8 cellular contexts compared by ENCODE assay signal in genomic region chr2:212537311-212538155, GRCh38. TPM values are rescaled to one million over a fixed set of nuclear protein-coding genes. Genes with fewer than 3 reads are reported as not detected.
DNase-seq lines count a peak whose midpoint lies in the region; ATAC-seq, FAIRE-seq and TF ChIP-seq lines count a peak whose summit lies in the region.

No MANE protein-coding gene starts in this region.

- no TSS peak for BruUV-seq in GM12878 (replicated peaks; lab: Mats Ljungman, UMichigan)

- no peaks in the 10 kb centered on the region for H3K79me2 ChIP-seq in GM12878 (ENCODE audit: control insufficient read depth, insufficient read depth, low read length)

- no peaks in the 10 kb centered on the region for H3K9me3 ChIP-seq in GM12878 (replicated peaks; ENCODE audit: control insufficient read depth, insufficient read depth, low read length)
- no peaks in the 10 kb centered on the region for H3K9me3 ChIP-seq in skeletal muscle tissue (ENCODE audit: control insufficient read depth in 3 of 3, low read length in 3 of 3)
- no peaks in the 10 kb centered on the region for H3K9me3 ChIP-seq in effector memory CD4-positive, alpha-beta T cell (ENCODE audit: control insufficient read depth, low read length)

- ATAC-seq in GM12878 (peak; percentile 45), HG02885 (IDR thresholded peaks at IDR 0.05; ENCODE audit: poor library complexity, unreplicated experiment) (no peak), GM18858 (IDR thresholded peaks at IDR 0.05; ENCODE audit: unreplicated experiment) (no peak)

- no peak for TF ChIP-seq RAD21 in GM12878 (IDR thresholded peaks at IDR 0.05; ENCODE audit: insufficient read depth, low read depth, low read length)

- no peak for TF ChIP-seq CTCF in GM12878 (IDR thresholded peaks at IDR 0.05 in 2 of 3, conservative IDR thresholded peaks at IDR 0.05 in 1 of 3; ENCODE audit: control insufficient read depth in 2 of 3, extremely low read depth in 1 of 3, insufficient read depth in 1 of 3, low read depth in 3 of 3, low read length in 3 of 3)

- H2AFZ ChIP-seq in GM12878 (ENCODE audit: control insufficient read depth, low read depth, low read length), result no peak overlapping the region

- no peaks in the 10 kb centered on the region for H4K20me1 ChIP-seq in GM12878 (ENCODE audit: control insufficient read depth, insufficient read depth)

- peak; percentile 37 for DNase-seq in EL
- DNase-seq in HPDE6-E6E7 (ENCODE audit: extremely low spot score), result peak; percentile 2
- DNase-seq in GM12878 (ENCODE audit: low read depth, low spot score), result no peak
- DNase-seq in iPS-NIHi7 (ENCODE audit: extremely low spot score), result peak; percentile 29
- DNase-seq in effector memory CD4-positive, alpha-beta T cell, result no peak

- TF ChIP-seq POLR2A in GM12878 (IDR thresholded peaks at IDR 0.05; ENCODE audit: low read depth, low read length), result no peak

- H3K4me3 ChIP-seq in GM12878, result peak overlapping the region; percentile 36; the same call in 1 of the 2 replicates
- H3K4me3 ChIP-seq in skeletal muscle tissue (ENCODE audit: low read length in 3 of 3), result peak overlapping the region; percentile 80 to 86 (median 82)
- H3K4me3 ChIP-seq in effector memory CD4-positive, alpha-beta T cell (ENCODE audit: insufficient read depth, low read depth, low read length, poor library complexity, severe bottlenecking), result no peak overlapping the region

- H3K4me2 ChIP-seq in GM12878 (ENCODE audit: control insufficient read depth, insufficient read depth), result peak overlapping the region; percentile 17; the same call in 1 of the 2 replicates

- no peak overlapping the region for H3K27ac ChIP-seq in GM12878 (ENCODE audit: control insufficient read depth, insufficient read depth)
- peak overlapping the region; percentile 70 for H3K27ac ChIP-seq in skeletal muscle tissue (ENCODE audit: low read depth, low read length)
- no peak overlapping the region for H3K27ac ChIP-seq in effector memory CD4-positive, alpha-beta T cell (ENCODE audit: insufficient read depth, low read length, poor library complexity, severe bottlenecking)

- H3K4me1 ChIP-seq in GM12878 (ENCODE audit: control insufficient read depth, insufficient read depth, low read length) (no peaks in the 10 kb centered on the region), skeletal muscle tissue (ENCODE audit: control insufficient read depth in 3 of 3, insufficient read depth in 3 of 3, low read length in 3 of 3) (peaks cover 6 to 15% (median 14%) of the 10 kb centered on the region in 3 donors)
- H3K4me1 ChIP-seq in effector memory CD4-positive, alpha-beta T cell (ENCODE audit: control insufficient read depth, insufficient read depth, low read length, poor library complexity, severe bottlenecking), result no peaks in the 10 kb centered on the region

- WGBS in GM12878 (ENCODE audit: insufficient coverage, insufficient replicate concordance, low lambda C conversion rate, missing lambda C conversion rate), result 38% methylated on average over 54 of the region's 65 CpGs

- FAIRE-seq in GM12878 (lab: Jason Lieb, UNC), result no peak

- intact Hi-C loops in GM12878 (cut with micrococcal nuclease; ENCODE audit: unreplicated experiment), result no loop called here

- H3K27me3 ChIP-seq in GM12878 (replicated peaks in 1 of 2; ENCODE audit: control insufficient read depth in 2 of 2, insufficient read depth in 2 of 2, low read length in 1 of 2), result peaks cover 17 to 18% of the 10 kb centered on the region in 2 experiments
- no peaks in the 10 kb centered on the region for H3K27me3 ChIP-seq in skeletal muscle tissue (ENCODE audit: control insufficient read depth in 3 of 3, insufficient read depth in 3 of 3, low read length in 3 of 3)
- H3K27me3 ChIP-seq in effector memory CD4-positive, alpha-beta T cell (replicated peaks; ENCODE audit: control insufficient read depth, insufficient read depth, low read length, poor library complexity, severe bottlenecking), result peaks cover 10% of the 10 kb centered on the region

- H3K36me3 ChIP-seq in GM12878 (ENCODE audit: control insufficient read depth in 2 of 2, insufficient read depth in 2 of 2, low read length in 1 of 2), result no peaks in the 10 kb centered on the region
- no peaks in the 10 kb centered on the region for H3K36me3 ChIP-seq in skeletal muscle tissue (ENCODE audit: control insufficient read depth in 3 of 3, insufficient read depth in 3 of 3, low read length in 3 of 3)
- no peaks in the 10 kb centered on the region for H3K36me3 ChIP-seq in effector memory CD4-positive, alpha-beta T cell (ENCODE audit: control insufficient read depth, insufficient read depth, low read length)

- in situ Hi-C loops in GM12878 (cut with MboI), result no loop called here

- H3K9ac ChIP-seq in GM12878 (ENCODE audit: control insufficient read depth, insufficient read depth, low read length) (no peak overlapping the region), skeletal muscle tissue (ENCODE audit: low read depth in 1 of 3, low read length in 3 of 3) (peak overlapping the region; percentile 73 to 90 (median 85))

- CTCF ChIA-PET in GM12878 (lab: Yijun Ruan, JAX), result no interaction called here

- POLR2A ChIA-PET in GM12878 (lab: Charles Lee), result no interaction called here

- TF ChIP-seq EP300 in GM12878 (IDR thresholded peaks at IDR 0.05; ENCODE audit: borderline replicate concordance in 1 of 2, control insufficient read depth in 1 of 2, low read depth in 2 of 2, low read length in 2 of 2), result no peak

- RAD21 ChIA-PET in GM12878 (lab: Charles Lee; ENCODE audit: unreplicated experiment), result no interaction called here

- SMC1A ChIA-PET in GM12878 (lab: Charles Lee; ENCODE audit: uncharacterized antibody, unreplicated experiment), result no interaction called here

TF ChIP-seq in GM12878, 131 proteins besides CTCF, POLR2A, EP300 and RAD21 (continues in another document):
- TF ChIP-seq EZH2 (IDR thresholded peaks at IDR 0.05; ENCODE audit: borderline replicate concordance, control insufficient read depth, low read depth, low read length), result peak; percentile 5; the same call in 1 of the 2 replicates
- no peak for TF ChIP-seq BMI1 (IDR thresholded peaks at IDR 0.05; ENCODE audit: borderline replicate concordance)
- no peak for TF ChIP-seq REST (IDR thresholded peaks at IDR 0.05; ENCODE audit: low read depth, low read length)
- TF ChIP-seq KLF5 (IDR thresholded peaks at IDR 0.05; ENCODE audit: partially characterized antibody), result no peak
- no peak for TF ChIP-seq WRNIP1 (IDR thresholded peaks at IDR 0.05; ENCODE audit: borderline replicate concordance, low read depth, low read length)
- no peak for TF ChIP-seq ELK1 (IDR thresholded peaks at IDR 0.05; ENCODE audit: low read depth, low read length)
- TF ChIP-seq MXI1 (IDR thresholded peaks at IDR 0.05; ENCODE audit: low read depth, low read length), result no peak

RNA-seq across cellular contexts. Expression of gene ERBB4, which starts 1.1 kb away (rescaled TPM):
- total RNA-seq in GM12878 (2013; cell fraction: nucleolus; rRNA removed), result 0.10 TPM in 1 of 2 replicates, not detected in the other
- total RNA-seq in GM12878 (2014; rRNA removed) (under 0.01 TPM in 1 of 2 replicates, not detected in the other), GM12878 (2014; rRNA removed; fragmentation: Illumina TruSeq; extraction: Trizol) (under 0.01 TPM in 2 replicates), GM12878 (2021) (0.03 TPM in 1 of 2 replicates, not detected in the other), skeletal muscle tissue (9.9 TPM)
- polyA plus RNA-seq in GM12878 (2011; ENCODE audit: low read depth), result not detected
- polyA plus RNA-seq in GM12878 (2011; rRNA removed) (0.01 and 0.12 TPM in 2 replicates), GM12878 (2014; fragmentation: Illumina TruSeq; extraction: Trizol) (0.01 and 0.25 TPM in 2 replicates), GM12878 (2014; fragmentation: Nextera tagmentation; extraction: Ambion mirVana) (not detected), GM12878 (2014; rRNA removed) (0.03 TPM in 1 of 2 replicates, not detected in the other), GM12878 (2016; fragmentation: Nextera tagmentation; extraction: Ambion mirVana) (under 1 TPM in 1 of 2 experiments, not detected in 1; 0.23 TPM)
- under 0.01 and 0.02 TPM in 2 replicates for polyA plus RNA-seq in GM12878 (2011; cell fraction: cytosol; rRNA removed)
- polyA plus RNA-seq in GM12878 (2011; cell fraction: nucleus; rRNA removed), result 0.01 TPM in 2 replicates
- 0.03 TPM in 1 of 2 replicates, not detected in the other for polyA plus RNA-seq in GM12878 (2012)
- polyA minus RNA-seq in GM12878 (2011; rRNA and poly(A)+ RNA removed), result not detected in 2 replicates
- polyA minus RNA-seq in GM12878 (2011; cell fraction: cytosol; rRNA and poly(A)+ RNA removed), result not detected in 2 replicates
- polyA minus RNA-seq in GM12878 (2011; cell fraction: nucleus; rRNA and poly(A)+ RNA removed), result under 0.01 and 0.10 TPM in 2 replicates

Comparison
In these comparisons a context has a peak if more than half of its experiments do, and no peak if none do; other contexts are left out.
1. DNase-seq: peak in EL (single experiment), HPDE6-E6E7 (single experiment) and iPS-NIHi7 (single experiment); none in GM12878 (single experiment) and effector memory CD4-positive, alpha-beta T cell (0 of 3).